ENCODE assay signal across 10 cellular contexts in the genomic region with DNA sequence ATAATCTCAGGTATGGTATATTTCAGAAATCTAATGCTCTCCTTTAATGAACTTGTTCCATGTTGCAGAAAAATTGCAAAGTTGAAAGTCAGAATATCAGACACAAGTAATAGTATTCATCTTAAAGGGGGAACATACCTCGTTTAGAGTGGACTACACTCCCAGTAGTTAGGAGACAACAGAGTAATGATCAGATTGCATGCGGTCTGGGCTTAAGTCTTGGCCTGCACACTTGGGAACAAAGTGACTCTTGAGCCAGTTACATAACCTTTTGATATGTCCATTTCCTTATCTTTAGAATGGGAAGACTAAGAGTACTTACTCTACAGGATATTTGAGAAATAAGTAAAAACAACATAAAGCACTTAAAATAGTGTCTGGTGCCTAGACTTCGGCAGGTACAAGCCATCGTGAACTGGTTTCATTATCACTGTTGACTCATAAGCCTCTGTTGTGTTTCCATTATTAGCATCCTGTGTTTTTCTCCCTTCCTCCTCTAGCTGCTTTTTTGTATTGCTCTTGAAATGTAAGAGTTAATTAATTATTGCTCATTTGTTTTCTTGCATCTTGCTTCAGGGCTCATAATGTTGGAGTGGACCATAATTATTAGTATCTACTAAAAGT. TPM values are rescaled to one million over a fixed set of nuclear protein-coding genes. Genes with fewer than 3 reads are reported as not detected.
A peak's percentile ranks its signal among the peaks of the same experiment; 100 is the strongest.
DNase-seq lines count a peak whose midpoint lies in the region; ATAC-seq and TF ChIP-seq lines count a peak whose summit lies in the region.
"Had no signal": no experiment of that assay in that cellular context is flagged by ENCODE, and none has a peak within 500 bp of the region (broad histone marks: within the 10 kb centered on the region; RNA-seq: fewer than 3 reads in every experiment).

No MANE protein-coding gene starts in this region.

- TF ChIP-seq EP300 in tibial nerve (IDR thresholded peaks at IDR 0.05): no peak

- ATAC-seq in GM18502 (IDR thresholded peaks at IDR 0.05; ENCODE audit: poor library complexity, unreplicated experiment) (peak; percentile 92), GM19463 (IDR thresholded peaks at IDR 0.05; ENCODE audit: unreplicated experiment) (peak; percentile 90), HG03066 (IDR thresholded peaks at IDR 0.05; ENCODE audit: low read depth, unreplicated experiment) (peak; percentile 90), mucosa of descending colon (no peak)

- TF ChIP-seq CTCF in cardiac fibroblast (IDR thresholded peaks at IDR 0.05; ENCODE audit: low read depth, low read length) (no peak), mucosa of descending colon (IDR thresholded peaks at IDR 0.05) (no peak), tibial nerve (IDR thresholded peaks at IDR 0.05) (no peak), osteoblast (IDR thresholded peaks at IDR 0.05; ENCODE audit: extremely low read depth, low read depth, low read length) (no peak), spleen (IDR thresholded peaks at IDR 0.05 in 8 of 11, conservative IDR thresholded peaks at IDR 0.05 in 3 of 11) (no peak)

- H3K27me3 ChIP-seq in tibial nerve (no peaks in the 10 kb centered on the region), osteoblast (ENCODE audit: insufficient read depth, low read length) (no peaks in the 10 kb centered on the region), spleen (replicated peaks in 1 of 7) (no peaks in the 10 kb centered on the region)
- H3K27me3 ChIP-seq: thyroid gland had no signal

- DNase-seq in cardiac fibroblast (ENCODE audit: low read depth in 2 of 2) (peak; percentile 12 to 49), mucosa of descending colon (no peak), tibial nerve (ENCODE audit: low spot score in 2 of 2) (no peak), osteoblast (ENCODE audit: insufficient read length, low spot score, missing footprints) (no peak), spleen (no peak)
- DNase-seq: stimulated activated CD4-positive, alpha-beta T cell treated with anti-CD3 and anti-CD28 coated beads, Interleukin-12 subunit alpha, Interleukin-12 subunit beta, amount 100 ng/mL, for 4 hours; thyroid gland had no signal

- H3K4me1 ChIP-seq in mucosa of descending colon (ENCODE audit: low read depth) (no peaks in the 10 kb centered on the region), tibial nerve (peaks cover 0 to 10% (median 0%) of the 10 kb centered on the region in 4 donors), osteoblast (ENCODE audit: insufficient read depth, low read length) (no peaks in the 10 kb centered on the region), spleen (no peaks in the 10 kb centered on the region)
- H3K4me1 ChIP-seq: thyroid gland had no signal

- no peaks in the 10 kb centered on the region for H3K9me3 ChIP-seq in mucosa of descending colon
- H3K9me3 ChIP-seq in tibial nerve: no peaks in the 10 kb centered on the region
- no peaks in the 10 kb centered on the region for H3K9me3 ChIP-seq in osteoblast (ENCODE audit: low read depth, low read length)
- no peaks in the 10 kb centered on the region for H3K9me3 ChIP-seq in spleen
- H3K9me3 ChIP-seq: thyroid gland had no signal

- H3K4me3 ChIP-seq in cardiac fibroblast (replicated peaks in 1 of 2; ENCODE audit: low read depth in 2 of 2, low read length in 2 of 2) (no peak overlapping the region), mucosa of descending colon (no peak overlapping the region), tibial nerve (no peak overlapping the region), osteoblast (ENCODE audit: insufficient read depth, low read length) (no peak overlapping the region), spleen (no peak overlapping the region)
- H3K4me3 ChIP-seq: thyroid gland had no signal

- no peaks in the 10 kb centered on the region for H3K79me2 ChIP-seq in osteoblast (ENCODE audit: insufficient read depth, low read length)

- TF ChIP-seq POLR2A in tibial nerve (IDR thresholded peaks at IDR 0.05) (no peak), spleen (IDR thresholded peaks at IDR 0.05) (no peak)

- no peak overlapping the region for H3K27ac ChIP-seq in tibial nerve
- H3K27ac ChIP-seq in osteoblast (ENCODE audit: low read depth, low read length): no peak overlapping the region
- no peak overlapping the region for H3K27ac ChIP-seq in spleen
- H3K27ac ChIP-seq: thyroid gland had no signal

- intact Hi-C loops in mucosa of descending colon (cut with DNase I, micrococcal nuclease) (no loop called here), spleen (cut with DNase I; ENCODE audit: low total_unique reads) (no loop called here)

- H3K36me3 ChIP-seq in mucosa of descending colon (ENCODE audit: low read depth) (no peaks in the 10 kb centered on the region), tibial nerve (peaks cover 0 to 38% (median 0%) of the 10 kb centered on the region in 3 donors), osteoblast (ENCODE audit: insufficient read depth, low read length) (peaks cover 19% of the 10 kb centered on the region), spleen (peaks cover 0 to 98% (median 14%) of the 10 kb centered on the region in 6 donors)

- no peak overlapping the region for H2AFZ ChIP-seq in osteoblast (ENCODE audit: low read length)

- no peak overlapping the region for H3K4me2 ChIP-seq in osteoblast (ENCODE audit: insufficient read depth, low read length)

- whole genome bisulfite sequencing in tibial nerve, 2 donors: 70 to 74% methylated on average over 4 of the region's 4 CpGs
- WGBS in spleen, 5 donors: 78 to 84% (median 79%) methylated on average over 4 of the region's 4 CpGs

- H4K20me1 ChIP-seq in osteoblast (ENCODE audit: insufficient read depth, low read length): no peaks in the 10 kb centered on the region

RNA-seq across cellular contexts. Expression of gene DPY19L3, which starts 53.0 kb away (rescaled TPM):
- total RNA-seq in mucosa of descending colon (10 to 100 TPM; 20.0 to 24.0 (median 21.5) TPM), tibial nerve (10 to 100 TPM; 19.4 to 95.7 (median 39.6) TPM), osteoblast (30.0 and 31.8 TPM in 2 replicates), spleen (10 to 100 TPM; 29.0 to 57.5 (median 46.0) TPM)
- 1 to 10 TPM; 5.3 to 6.9 (median 5.7) TPM for polyA plus RNA-seq in spleen

Comparison
In these comparisons a context has a peak if more than half of its experiments do, and no peak if none do; other contexts are left out.
1. DNase-seq: peak in cardiac fibroblast (2 of 2); none in mucosa of descending colon (0 of 3), tibial nerve (0 of 2), osteoblast (single experiment) and spleen (single experiment).